Comparison of ENCODE assay signal across 8 cellular contexts in the genomic region with DNA sequence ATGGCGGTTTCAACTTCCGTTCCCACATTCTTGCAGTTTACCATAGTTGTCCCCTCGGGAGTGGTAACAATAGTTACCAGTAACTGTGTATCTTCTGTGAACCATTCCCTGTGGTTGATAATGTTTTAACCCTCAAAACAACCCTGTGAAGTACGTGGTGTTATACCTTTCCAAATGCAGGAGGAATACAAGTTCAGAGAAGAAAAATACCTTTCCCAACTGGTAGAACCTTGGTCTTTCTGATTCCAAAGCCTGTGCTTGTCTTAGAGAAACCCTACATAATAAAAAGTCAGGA. TPM values are rescaled to one million over a fixed set of nuclear protein-coding genes. Genes with fewer than 3 reads are reported as not detected.
DNase-seq lines count a peak whose midpoint lies in the region; ATAC-seq and TF ChIP-seq lines count a peak whose summit lies in the region.

No MANE protein-coding gene starts in this region.

- DNase-seq in brain microvascular endothelial cell (peak; percentile 61), myocyte (ENCODE audit: low read depth) (peak; percentile 67), Kasumi-1 (lab: John Stamatoyannopoulos, UW) (no peak), NCI-H1105 treated with DMSO at 0.1 percent for 48 hours (lab: John Stamatoyannopoulos, UW) (no peak), GDM1 (lab: John Stamatoyannopoulos, UW) (no peak)

- in situ Hi-C loops in brain microvascular endothelial cell (cut with HindIII; ENCODE audit: low pct_ligation_motif_present, low sequenced_read_pairs), result no loop called here

- no peaks in the 10 kb centered on the region for H3K27me3 ChIP-seq in brain microvascular endothelial cell (replicated peaks)

- H3K27ac ChIP-seq in brain microvascular endothelial cell, result peak overlapping the region; percentile 93

- peak; percentile 47 for ATAC-seq in GM18861 (IDR thresholded peaks at IDR 0.05; ENCODE audit: unreplicated experiment)
- peak; percentile 51 for ATAC-seq in HG03378 (IDR thresholded peaks at IDR 0.05; ENCODE audit: unreplicated experiment)
- no peak for ATAC-seq in GM19397 (IDR thresholded peaks at IDR 0.05; ENCODE audit: unreplicated experiment)

- H3K36me3 ChIP-seq in brain microvascular endothelial cell (replicated peaks), result peaks cover 18% of the 10 kb centered on the region

- TF ChIP-seq CTCF in brain microvascular endothelial cell (IDR thresholded peaks at IDR 0.05; ENCODE audit: low read depth, low read length, missing control alignments), result no peak

- peak overlapping the region; percentile 89 for H3K4me3 ChIP-seq in brain microvascular endothelial cell (ENCODE audit: low read depth, low read length)

RNA-seq across cellular contexts. Expression of gene BTF3L4, which starts 0.8 kb away (rescaled TPM):
- total RNA-seq in myocyte, result 75.0 and 86.9 TPM in 2 replicates
- polyA plus RNA-seq in myocyte (2012), result 49.3 TPM

RNA-seq across cellular contexts. Expression of gene TXNDC12, which starts 1.9 kb away (rescaled TPM):
- total RNA-seq in myocyte, result 30.5 and 34.5 TPM in 2 replicates
- 28.2 TPM for polyA plus RNA-seq in myocyte (2012)

RNA-seq across cellular contexts. Expression of gene KTI12, which starts 23.3 kb away (rescaled TPM):
- 11.6 and 11.9 TPM in 2 replicates for total RNA-seq in myocyte
- polyA plus RNA-seq in myocyte (2012), result 8.7 TPM

Comparison
In these comparisons a context has a peak if more than half of its experiments do, and no peak if none do; other contexts are left out.
1. DNase-seq: peak in brain microvascular endothelial cell (single experiment) and myocyte (single experiment); none in Kasumi-1 (0 of 2), NCI-H1105 treated with DMSO at 0.1 percent for 48 hours (single experiment) and GDM1 (single experiment).